In the genomic region with DNA sequence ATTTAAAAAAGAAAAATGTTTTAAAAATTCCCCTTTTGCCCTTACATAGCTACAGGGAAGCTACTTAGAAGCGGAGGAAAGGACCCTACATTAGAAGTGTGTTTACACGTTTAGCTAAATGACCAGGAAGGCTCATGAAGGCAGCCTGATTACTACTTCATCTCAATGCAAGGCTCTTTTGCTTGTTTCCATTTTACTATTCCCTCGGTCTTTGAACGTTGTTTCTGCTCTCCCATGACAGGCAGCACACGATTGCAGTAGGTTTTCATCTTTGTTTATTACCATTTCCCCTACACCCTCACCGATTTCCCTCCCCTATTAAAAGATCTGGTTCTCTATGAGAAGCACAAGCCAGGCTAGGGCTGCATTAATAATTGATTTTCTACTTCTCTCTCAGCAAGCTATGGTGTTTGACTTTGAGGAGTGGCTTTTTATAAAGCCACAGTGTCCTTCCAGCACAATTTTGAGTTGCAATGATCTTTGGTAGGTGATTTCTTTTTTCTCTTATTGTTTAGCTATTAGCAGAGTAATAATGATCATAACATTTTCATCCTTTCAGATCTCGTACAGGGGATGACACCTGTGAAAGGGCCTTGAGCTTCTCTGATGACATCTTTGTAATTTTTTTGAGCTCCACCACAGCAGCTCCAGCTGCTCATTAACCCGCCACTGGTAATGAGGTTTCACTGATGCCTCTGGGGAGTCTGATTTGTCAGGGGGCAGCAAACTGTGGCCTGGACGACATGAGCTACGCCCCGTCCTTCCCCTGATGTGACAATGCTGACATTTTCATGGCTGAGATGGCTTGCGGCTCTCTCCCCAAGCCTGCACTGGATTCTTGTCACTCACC, we compare ENCODE assay signal across 26 cellular contexts.
DNase-seq lines count a peak whose midpoint lies in the region; ATAC-seq lines count a peak whose summit lies in the region.
"Had no signal": no experiment of that assay in that cellular context is flagged by ENCODE, and none has a peak within 500 bp of the region (broad histone marks: within the 10 kb centered on the region; RNA-seq: fewer than 3 reads in every experiment).

No MANE protein-coding gene starts in this region.

- ATAC-seq in GM18861 (IDR thresholded peaks at IDR 0.05; ENCODE audit: unreplicated experiment) (peak; percentile 87), GM19463 (IDR thresholded peaks at IDR 0.05; ENCODE audit: unreplicated experiment) (peak; percentile 90), HG03460 (IDR thresholded peaks at IDR 0.05; ENCODE audit: unreplicated experiment) (peak; percentile 74), naive B cell (ENCODE audit: low read depth in 2 of 2) (peak in 1 of 2 donors; percentile 27), T-cell (replicated peaks in 1 of 4) (no peak)
- ATAC-seq: right cardiac atrium, SK-N-SH treated with all-trans-retinoic acid at 6 μM for 48 hours, WTC11 had no signal

- CTCF ChIA-PET in T-cell (lab: Charles Lee): no interaction called here

- peaks cover 0 to 8% (median 2%) of the 10 kb centered on the region in 7 donors for H3K9me3 Mint-ChIP-seq in naive B cell
- peaks cover 0 to 6% (median 5%) of the 10 kb centered on the region in 3 donors for H3K9me3 Mint-ChIP-seq in T-cell

- H3K4me3 Mint-ChIP-seq in naive B cell: peak overlapping the region in 1 of 8 donors; percentile 1
- H3K4me3 Mint-ChIP-seq in T-cell: no peak overlapping the region
- H3K4me3 Mint-ChIP-seq: activated naive CD4-positive, alpha-beta T cell treated with anti-CD3 and anti-CD28 coated beads, Interleukin-2, amount 50 U/mL, for 24 hours; CD4-positive, alpha-beta memory T cell; nephron progenitor cell; WTC11 had no signal

- DNase-seq in naive B cell (peak; percentile 21), hypothalamus (lab: John Stamatoyannopoulos, UW) (no peak), inferior parietal cortex (ENCODE audit: extremely low spot score) (no peak), T-cell (no peak)
- DNase-seq: activated CD4-positive, alpha-beta T cell treated with anti-CD3 and anti-CD28 coated beads, Interleukin-2, amount 50 U/mL, for 4 hours; anterior cingulate cortex; CD4-positive, alpha-beta memory T cell; cortex of kidney; DMS 273 treated with DMSO at 0.1 percent for 48 hours; esophagus squamous epithelium; NCI-H1694 treated with DMSO at 0.1 percent for 48 hours; NCI-H2171 treated with DMSO at 0.1 percent for 48 hours; NCI-H69; nephron progenitor cell; ovary; right cardiac atrium; stimulated activated CD4-positive, alpha-beta T cell treated with anti-CD3 and anti-CD28 coated beads, Interleukin-4, amount 100 ng/mL, for 1 hour; stimulated activated naive CD4-positive, alpha-beta T cell; T1000; thyroid gland had no signal

- H3K36me3 Mint-ChIP-seq in naive B cell (no peaks in the 10 kb centered on the region), T-cell (no peaks in the 10 kb centered on the region)
- H3K36me3 Mint-ChIP-seq: CD4-positive, alpha-beta memory T cell had no signal

- POLR2A ChIA-PET in T-cell (lab: Charles Lee): no interaction called here

- H3K27me3 Mint-ChIP-seq in naive B cell (peaks cover 0 to 11% (median 0%) of the 10 kb centered on the region in 3 donors), T-cell (no peaks in the 10 kb centered on the region)
- H3K27me3 Mint-ChIP-seq: activated naive CD4-positive, alpha-beta T cell treated with anti-CD3 and anti-CD28 coated beads, Interleukin-2, amount 50 U/mL, for 24 hours; CD4-positive, alpha-beta memory T cell had no signal

- H3K27ac Mint-ChIP-seq in naive B cell (peak overlapping the region in 1 of 6 donors; percentile 34), T-cell (no peak overlapping the region)
- H3K27ac Mint-ChIP-seq: activated naive CD4-positive, alpha-beta T cell treated with anti-CD3 and anti-CD28 coated beads, Interleukin-2, amount 50 U/mL, for 24 hours; CD4-positive, alpha-beta memory T cell; nephron progenitor cell; WTC11 had no signal

- H3K4me1 Mint-ChIP-seq in naive B cell (peaks cover 3 to 13% (median 7%) of the 10 kb centered on the region in 3 donors), T-cell (no peaks in the 10 kb centered on the region)
- H3K4me1 Mint-ChIP-seq: activated naive CD4-positive, alpha-beta T cell treated with anti-CD3 and anti-CD28 coated beads, Interleukin-2, amount 50 U/mL, for 24 hours; CD4-positive, alpha-beta memory T cell had no signal

Comparison
In these comparisons a context has a peak if more than half of its experiments do, and no peak if none do; other contexts are left out.
1. ATAC-seq: peak in GM18861 (single experiment), GM19463 (single experiment) and HG03460 (single experiment); none in T-cell (0 of 4).